ENCODE assay signal across 8 cellular contexts in the genomic region with DNA sequence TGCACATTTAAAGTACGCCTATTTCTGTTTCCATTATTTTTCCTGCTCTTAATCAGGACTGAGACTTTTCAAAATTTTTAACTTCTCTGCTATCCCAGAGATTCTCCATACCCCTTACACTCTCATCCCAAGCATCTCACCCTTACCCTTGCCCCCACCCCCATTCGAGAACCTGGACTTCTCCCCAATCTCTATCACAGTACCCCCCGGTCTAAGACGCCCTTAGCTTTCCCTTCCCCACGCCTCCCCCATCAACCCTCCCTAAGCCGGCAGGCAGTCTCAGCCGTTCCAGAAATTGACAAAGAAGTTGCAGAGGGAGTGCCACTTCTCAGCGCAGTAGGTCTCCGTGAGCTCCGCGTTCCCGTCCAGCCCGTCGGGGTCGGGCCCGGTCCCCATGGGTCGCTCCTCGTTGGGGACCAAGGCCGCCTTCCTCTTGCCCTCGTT. TPM values are rescaled to one million over a fixed set of nuclear protein-coding genes. Genes with fewer than 3 reads are reported as not detected.
DNase-seq lines count a peak whose midpoint lies in the region.

No MANE protein-coding gene starts in this region.

- 3% methylated on average over 20 of the region's 20 CpGs for WGBS in ectodermal cell, 2 experiments

- peak overlapping the region; percentile 83 for H3K9ac ChIP-seq in mucosa of stomach (ENCODE audit: low read length)

- H3K4me3 ChIP-seq in ectodermal cell (ENCODE audit: insufficient read depth, low read depth, low read length) (peak overlapping the region; percentile 93), mucosa of stomach (ENCODE audit: low read length) (peak overlapping the region; percentile 60)

- no peaks in the 10 kb centered on the region for H3K36me3 ChIP-seq in ectodermal cell (ENCODE audit: control insufficient read depth, insufficient read depth, low read length)
- no peaks in the 10 kb centered on the region for H3K36me3 ChIP-seq in mucosa of stomach (ENCODE audit: control insufficient read depth, insufficient read depth, low read length)

- no peaks in the 10 kb centered on the region for H3K9me3 ChIP-seq in ectodermal cell (ENCODE audit: control insufficient read depth, low read length)
- H3K9me3 ChIP-seq in mucosa of stomach (ENCODE audit: control insufficient read depth, low read length), result no peaks in the 10 kb centered on the region

- no peaks in the 10 kb centered on the region for H3K4me1 ChIP-seq in ectodermal cell (ENCODE audit: control insufficient read depth, insufficient read depth, low read length)
- H3K4me1 ChIP-seq in mucosa of stomach (ENCODE audit: control insufficient read depth, insufficient read depth, low read length), result no peaks in the 10 kb centered on the region

- DNase-seq in NCI-H2227 (lab: John Stamatoyannopoulos, UW; ENCODE audit: unreplicated experiment) (peak; percentile 44), NCI-H2227 treated with DMSO at 0.1 percent for 48 hours (lab: John Stamatoyannopoulos, UW) (no peak), NOMO-1 treated with DMSO at 0.1 percent for 48 hours (lab: John Stamatoyannopoulos, UW; ENCODE audit: unreplicated experiment) (peak; percentile 38), NCI-H2081 treated with DMSO at 0.1 percent for 48 hours (lab: John Stamatoyannopoulos, UW) (no peak)
- DNase-seq in activated CD4-positive, CD25-positive, alpha-beta regulatory T cell treated with anti-CD3 and anti-CD28 coated beads, Interleukin-2, amount 50 U/mL, for 72 hours, result no peak
- DNase-seq in activated CD8-positive, alpha-beta memory T cell treated with anti-CD3 and anti-CD28 coated beads, Interleukin-2, amount 50 U/mL, for 48 hours, result no peak

- H3K27ac ChIP-seq in ectodermal cell (ENCODE audit: insufficient read depth, low read depth, low read length, poor library complexity, severe bottlenecking), result no peak overlapping the region

- H3K27me3 ChIP-seq in ectodermal cell (ENCODE audit: control insufficient read depth, insufficient read depth, low read length, poor library complexity, severe bottlenecking) (no peaks in the 10 kb centered on the region), mucosa of stomach (ENCODE audit: control insufficient read depth, insufficient read depth, low read length) (no peaks in the 10 kb centered on the region)

RNA-seq across cellular contexts. Expression of a gene that starts 1.4 kb away (rescaled TPM):
- 141 TPM for polyA plus RNA-seq in ectodermal cell (2013, experiment 1 of 4)
- polyA plus RNA-seq in ectodermal cell (2013, experiment 2 of 4), result 77.0 TPM
- 63.8 TPM for polyA plus RNA-seq in ectodermal cell (2013, experiment 3 of 4)
- 72.5 TPM for polyA plus RNA-seq in ectodermal cell (2013, experiment 4 of 4)

RNA-seq across cellular contexts. Expression of a gene that starts 15.6 kb away (rescaled TPM):
- polyA plus RNA-seq in ectodermal cell (2013, experiment 1 of 4), result 46.8 TPM
- polyA plus RNA-seq in ectodermal cell (2013, experiment 2 of 4), result 54.5 TPM
- polyA plus RNA-seq in ectodermal cell (2013, experiment 3 of 4), result 37.2 TPM
- polyA plus RNA-seq in ectodermal cell (2013, experiment 4 of 4), result 43.4 TPM

Comparison
In these comparisons a context has a peak if more than half of its experiments do, and no peak if none do; other contexts are left out.
1. DNase-seq: peak in NCI-H2227 (single experiment) and NOMO-1 treated with DMSO at 0.1 percent for 48 hours (single experiment); none in NCI-H2227 treated with DMSO at 0.1 percent for 48 hours (single experiment), activated CD4-positive, CD25-positive, alpha-beta regulatory T cell treated with anti-CD3 and anti-CD28 coated beads, Interleukin-2, amount 50 U/mL, for 72 hours (single experiment), NCI-H2081 treated with DMSO at 0.1 percent for 48 hours (single experiment) and activated CD8-positive, alpha-beta memory T cell treated with anti-CD3 and anti-CD28 coated beads, Interleukin-2, amount 50 U/mL, for 48 hours (single experiment).